ENCODE assay signal across 13 cellular contexts in genomic region chr10:125337510-125337909, GRCh38.
DNase-seq lines count a peak whose midpoint lies in the region; ATAC-seq and TF ChIP-seq lines count a peak whose summit lies in the region.
"Had no signal": no experiment of that assay in that cellular context is flagged by ENCODE, and none has a peak within 500 bp of the region (broad histone marks: within the 10 kb centered on the region; RNA-seq: fewer than 3 reads in every experiment).

No MANE protein-coding gene starts in this region.

- H3K27me3 Mint-ChIP-seq in H9 (ENCODE audit: low read depth) (peaks cover 3% of the 10 kb centered on the region; the same call in 1 of the 2 replicates), WTC11 (ENCODE audit: low read depth) (no peaks in the 10 kb centered on the region), glutamatergic neuron (ENCODE audit: unreplicated experiment) (no peaks in the 10 kb centered on the region)

- H3K4me3 ChIP-seq in retinal pigment epithelial cell (ENCODE audit: low read length) (no peak overlapping the region), spleen (no peak overlapping the region)
- H3K4me3 ChIP-seq: BLaER1 had no signal

- no peak overlapping the region for H4K91ac ChIP-seq in H9 (ENCODE audit: insufficient read length, low read depth, low read length)

- H3K9me3 ChIP-seq in H9 (ENCODE audit: control insufficient read depth, low read depth, low read length), result no peaks in the 10 kb centered on the region
- peaks cover 0 to 14% (median 3%) of the 10 kb centered on the region in 8 donors for H3K9me3 ChIP-seq in spleen
- H3K9me3 ChIP-seq: BLaER1 had no signal

- no peak overlapping the region for H3T11ph ChIP-seq in H9 (ENCODE audit: low read length)

- no peaks in the 10 kb centered on the region for H3K4me1 ChIP-seq in H9 (ENCODE audit: insufficient read depth, low read length)
- H3K4me1 ChIP-seq in spleen, result no peaks in the 10 kb centered on the region

- TF ChIP-seq POLR2A in spleen (IDR thresholded peaks at IDR 0.05), result no peak

- H3K4me2 ChIP-seq in H9 (ENCODE audit: insufficient read depth, insufficient read length, low read length), result no peak overlapping the region
- H3K4me2 ChIP-seq: BLaER1 had no signal

- no peak overlapping the region for H4K8ac ChIP-seq in H9 (replicated peaks; ENCODE audit: insufficient read length, low read depth, low read length)

- H3K36me3 ChIP-seq in spleen, result no peaks in the 10 kb centered on the region
- H3K36me3 ChIP-seq: BLaER1 had no signal

- DNase-seq in H9, result no peak
- DNase-seq in WTC11 (ENCODE audit: low spot score), result peak; percentile 30
- DNase-seq in glutamatergic neuron, result no peak
- no peak for DNase-seq in retinal pigment epithelial cell (ENCODE audit: low read depth)
- no peak for DNase-seq in Ammon's horn (ENCODE audit: low spot score)
- no peak for DNase-seq in spleen
- DNase-seq in DMS79 treated with DMSO at 0.1 percent for 48 hours (lab: John Stamatoyannopoulos, UW), result no peak
- DNase-seq: CD8-positive, alpha-beta T cell; GF-D8; NCI-H187 treated with DMSO at 0.1 percent for 48 hours; NCI-H69 had no signal

- WGBS in H9 (ENCODE audit: extremely low coverage, insufficient read length, low lambda C conversion rate), result no CpG with 5 or more reads among the region's 5 CpGs
- WGBS in spleen, 5 donors, result 77 to 85% (median 83%) methylated on average over 5 of the region's 5 CpGs

- H3K4ac ChIP-seq in H9 (ENCODE audit: low read depth, low read length), result no peak overlapping the region

- H3K4me1 Mint-ChIP-seq in H9 (0 out of 4 replicates have a peak, but pooled peaks cover 0 to 2% of the 10 kb centered on the region in 2 experiments), WTC11 (no peaks in the 10 kb centered on the region), glutamatergic neuron (ENCODE audit: low read depth, unreplicated experiment) (no peaks in the 10 kb centered on the region)

- H3K79me2 ChIP-seq in H9 (ENCODE audit: insufficient read depth, low read length), result no peaks in the 10 kb centered on the region

- H3K27ac Mint-ChIP-seq in H9, result no peak overlapping the region
- no peak overlapping the region for H3K27ac Mint-ChIP-seq in WTC11
- no peak overlapping the region for H3K27ac Mint-ChIP-seq in glutamatergic neuron (ENCODE audit: unreplicated experiment)
- H3K27ac Mint-ChIP-seq: CD8-positive, alpha-beta T cell had no signal

- no peaks in the 10 kb centered on the region for H4K20me1 ChIP-seq in H9 (ENCODE audit: control insufficient read depth, insufficient read depth, insufficient read length)
- H4K20me1 ChIP-seq: BLaER1 had no signal

- H3K23me2 ChIP-seq in H9 (ENCODE audit: insufficient read length, low read depth, low read length, poor library complexity, severe bottlenecking), result no peaks in the 10 kb centered on the region

- H3K4me3 Mint-ChIP-seq in H9 (no peak overlapping the region), WTC11 (no peak overlapping the region), glutamatergic neuron (ENCODE audit: unreplicated experiment) (no peak overlapping the region)
- H3K4me3 Mint-ChIP-seq: CD8-positive, alpha-beta T cell had no signal

- no peak overlapping the region for H2BK15ac ChIP-seq in H9 (ENCODE audit: low read depth, low read length)

- H3K56ac ChIP-seq in H9 (ENCODE audit: insufficient read length, low read depth, low read length), result no peak overlapping the region

- H2BK5ac ChIP-seq in H9 (ENCODE audit: insufficient read length, low read length), result no peak overlapping the region

- POLR2A ChIA-PET in WTC11 (lab: Charles Lee), result interaction anchor here (0.7 kb wide), 1 partner anchor 65 kb away, joined by 3 read pairs; no protein-coding TSS in a partner anchor

- H3K9me3 Mint-ChIP-seq in H9 (no peaks in the 10 kb centered on the region), WTC11 (no peaks in the 10 kb centered on the region), glutamatergic neuron (ENCODE audit: unreplicated experiment) (peaks cover 2% of the 10 kb centered on the region)

- H3K27ac ChIP-seq in H9 (ENCODE audit: insufficient read length, low read depth, low read length), result no peak overlapping the region
- H3K27ac ChIP-seq in spleen, result no peak overlapping the region
- H3K27ac ChIP-seq: BLaER1, RWPE1 had no signal

- no peak overlapping the region for H2BK12ac ChIP-seq in H9 (ENCODE audit: insufficient read length, low read depth, low read length)

- no peaks in the 10 kb centered on the region; a peak in 1 of 7 replicates for H3K36me3 Mint-ChIP-seq in H9 (ENCODE audit: insufficient read depth in 1 of 3, low read depth in 3 of 3)
- no peaks in the 10 kb centered on the region for H3K36me3 Mint-ChIP-seq in WTC11
- no peaks in the 10 kb centered on the region for H3K36me3 Mint-ChIP-seq in glutamatergic neuron (ENCODE audit: unreplicated experiment)
- H3K36me3 Mint-ChIP-seq: CD8-positive, alpha-beta T cell had no signal

- peak; percentile 58 for TF ChIP-seq CTCF in H9 (conservative IDR thresholded peaks at IDR 0.05)
- TF ChIP-seq CTCF in WTC11 (IDR thresholded peaks at IDR 0.05), result no peak
- TF ChIP-seq CTCF in glutamatergic neuron (IDR thresholded peaks at IDR 0.05; ENCODE audit: partially characterized antibody, unreplicated experiment), result peak; percentile 27
- TF ChIP-seq CTCF in retinal pigment epithelial cell (conservative IDR thresholded peaks at IDR 0.05; ENCODE audit: low read depth, low read length), result peak; percentile 5
- no peak for TF ChIP-seq CTCF in spleen (IDR thresholded peaks at IDR 0.05 in 8 of 11, conservative IDR thresholded peaks at IDR 0.05 in 3 of 11)

- H3K23ac ChIP-seq in H9 (ENCODE audit: insufficient read length, low read depth, low read length), result no peak overlapping the region

- no peak overlapping the region for H3K9ac ChIP-seq in H9 (ENCODE audit: extremely low read depth, insufficient read length, low read length)
- H3K9ac ChIP-seq: BLaER1 had no signal

- no peak overlapping the region for H2AK5ac ChIP-seq in H9 (ENCODE audit: insufficient read length, low read length)

- no peak overlapping the region for H2BK120ac ChIP-seq in H9 (ENCODE audit: low read depth, low read length, poor library complexity, severe bottlenecking)

- CTCF ChIA-PET in WTC11 (lab: Charles Lee), result interaction anchor here (0.6 to 1.0 kb wide), 8 partner anchors 15 to 345 kb away, joined by 3 to 5 read pairs (median 3); no protein-coding TSS in a partner anchor

- no peak overlapping the region for H2AFZ ChIP-seq in H9 (ENCODE audit: low read length)

- no peak overlapping the region for H3K18ac ChIP-seq in H9 (ENCODE audit: insufficient read length, low read depth, low read length)

- ATAC-seq in WTC11, result peak; percentile 89
- ATAC-seq: CD8-positive, alpha-beta T cell had no signal

- no peak overlapping the region for H3K14ac ChIP-seq in H9 (ENCODE audit: insufficient read depth, low read length)

- intact Hi-C loops in spleen (cut with DNase I; ENCODE audit: low total_unique reads), result loop anchor here (10.0 kb wide), 1 partner anchor 173 kb away; the partner anchor contains the start of gene CTBP2

- H3K27me3 ChIP-seq in H9 (ENCODE audit: insufficient read depth, low read length), result no peaks in the 10 kb centered on the region; the same call in 1 of the 2 replicates
- peaks cover 0 to 14% (median 0%) of the 10 kb centered on the region in 7 donors for H3K27me3 ChIP-seq in spleen (replicated peaks in 1 of 7)
- H3K27me3 ChIP-seq: BLaER1 had no signal

- no peak overlapping the region for H2BK20ac ChIP-seq in H9 (ENCODE audit: low read depth, low read length, poor library complexity, severe bottlenecking)

- no peaks in the 10 kb centered on the region for H3K79me1 ChIP-seq in H9 (ENCODE audit: insufficient read depth, low read depth, low read length, poor library complexity, severe bottlenecking)

- no peak overlapping the region for H4K5ac ChIP-seq in H9 (ENCODE audit: insufficient read length, low read depth, low read length)

TF ChIP-seq in WTC11, 78 proteins besides CTCF, POLR2A, EP300 and RAD21 (continues in another document):
- TF ChIP-seq CREM (CRISPR knock-in tag; IDR thresholded peaks at IDR 0.05) (no peak), JAZF1 (CRISPR knock-in tag; IDR thresholded peaks at IDR 0.05) (no peak), MLX (CRISPR knock-in tag; IDR thresholded peaks at IDR 0.05) (no peak), ZNF232 (CRISPR knock-in tag; IDR thresholded peaks at IDR 0.05) (no peak), AFF4 (CRISPR knock-in tag; IDR thresholded peaks at IDR 0.05; ENCODE audit: borderline replicate concordance) (no peak), SMAD4 (CRISPR knock-in tag; IDR thresholded peaks at IDR 0.05) (no peak), RELA (CRISPR knock-in tag; IDR thresholded peaks at IDR 0.05; ENCODE audit: borderline replicate concordance) (no peak)

Comparison
In these comparisons a context has a peak if more than half of its experiments do, and no peak if none do; other contexts are left out.
1. CTCF ChIP-seq: peak in H9 (single experiment), glutamatergic neuron (single experiment) and retinal pigment epithelial cell (single experiment); none in WTC11 (single experiment) and spleen (0 of 11).